ENCODE assay signal across 9 cellular contexts in the genomic region with DNA sequence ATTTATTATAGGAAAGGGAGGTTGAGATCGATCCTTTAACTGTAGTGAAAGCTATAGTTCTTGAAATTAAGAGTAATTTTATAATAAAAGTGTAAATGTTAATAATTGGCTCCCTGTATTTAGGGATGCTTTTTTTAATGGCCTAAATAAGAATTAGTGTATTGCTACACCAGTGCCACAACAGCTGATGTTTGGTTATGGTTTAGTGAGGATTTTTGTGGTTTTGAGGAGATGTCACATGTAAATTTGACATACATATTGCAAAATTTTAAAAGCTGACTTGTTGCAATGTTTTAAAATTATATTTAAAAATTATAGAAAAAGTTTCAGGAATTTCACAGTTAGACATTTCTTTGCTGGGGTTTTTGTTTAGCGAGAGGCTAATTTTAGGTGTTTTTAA. TPM values are rescaled to one million over a fixed set of nuclear protein-coding genes. Genes with fewer than 3 reads are reported as not detected.
DNase-seq lines count a peak whose midpoint lies in the region; ATAC-seq, FAIRE-seq and TF ChIP-seq lines count a peak whose summit lies in the region.
"Had no signal": no experiment of that assay in that cellular context is flagged by ENCODE, and none has a peak within 500 bp of the region (broad histone marks: within the 10 kb centered on the region; RNA-seq: fewer than 3 reads in every experiment).

No MANE protein-coding gene starts in this region.

- TF ChIP-seq POLR2A in heart left ventricle (IDR thresholded peaks at IDR 0.05) (no peak), right lobe of liver (IDR thresholded peaks at IDR 0.05) (no peak), vagina (IDR thresholded peaks at IDR 0.05) (no peak)

- H3K27me3 ChIP-seq in heart left ventricle (no peaks in the 10 kb centered on the region), right lobe of liver (no peaks in the 10 kb centered on the region), vagina (no peaks in the 10 kb centered on the region), small intestine (ENCODE audit: control insufficient read depth in 2 of 2, insufficient read depth in 2 of 2, low read length in 2 of 2) (no peaks in the 10 kb centered on the region)

- H3K4me3 Mint-ChIP-seq in activated naive CD8-positive, alpha-beta T cell treated with anti-CD3 and anti-CD28 coated beads, Interleukin-2, amount 10 ng/mL, durations not matched to agents 7 days and 5 days, result peak overlapping the region; percentile 87

- H3K36me3 ChIP-seq in heart left ventricle, result peaks cover 0 to 7% (median 0%) of the 10 kb centered on the region in 9 donors
- no peaks in the 10 kb centered on the region for H3K36me3 ChIP-seq in right lobe of liver
- H3K36me3 ChIP-seq in vagina, result no peaks in the 10 kb centered on the region
- H3K36me3 ChIP-seq in small intestine (ENCODE audit: control insufficient read depth in 2 of 2, insufficient read depth in 2 of 2, low read length in 2 of 2), result no peaks in the 10 kb centered on the region

- peak overlapping the region; percentile 71 to 92 (median 86) for H3K4me3 ChIP-seq in heart left ventricle
- H3K4me3 ChIP-seq in right lobe of liver, result peak overlapping the region; percentile 79 to 86 (median 83)
- H3K4me3 ChIP-seq in vagina, result peak overlapping the region; percentile 74 to 84
- H3K4me3 ChIP-seq in small intestine (ENCODE audit: low read depth in 1 of 2, low read length in 2 of 2), result peak overlapping the region in 1 of 2 donors; percentile 65

- H3K9me3 Mint-ChIP-seq in activated naive CD8-positive, alpha-beta T cell treated with anti-CD3 and anti-CD28 coated beads, Interleukin-2, amount 10 ng/mL, durations not matched to agents 7 days and 5 days, result no peaks in the 10 kb centered on the region

- no peaks in the 10 kb centered on the region for H3K27me3 Mint-ChIP-seq in activated naive CD8-positive, alpha-beta T cell treated with anti-CD3 and anti-CD28 coated beads, Interleukin-2, amount 10 ng/mL, durations not matched to agents 7 days and 5 days

- ATAC-seq in heart left ventricle (no peak), Right ventricle myocardium superior (ENCODE audit: poor library complexity) (no peak), right lobe of liver (no peak), GM21737 (IDR thresholded peaks at IDR 0.05; ENCODE audit: unreplicated experiment) (no peak)
- ATAC-seq in activated naive CD8-positive, alpha-beta T cell treated with anti-CD3 and anti-CD28 coated beads, Interleukin-2, amount 10 ng/mL, durations not matched to agents 7 days and 5 days (ENCODE audit: low read depth), result no peak

- 17 to 26% (median 23%) methylated on average over 2 of the region's 2 CpGs for WGBS in heart left ventricle, 4 donors
- WGBS in right lobe of liver (ENCODE audit: insufficient coverage, low coverage, low lambda C conversion rate, missing lambda C conversion rate), result 37% methylated on average over 2 of the region's 2 CpGs
- WGBS in small intestine, 3 donors, result 13 to 33% (median 22%) methylated on average over 2 of the region's 2 CpGs

- POLR2A ChIA-PET in activated naive CD8-positive, alpha-beta T cell treated with anti-CD3 and anti-CD28 coated beads, Interleukin-2, amount 10 ng/mL, durations not matched to agents 7 days and 5 days (lab: Charles Lee), result interaction anchor here (1.0 to 1.1 kb wide), 2 partner anchors 84 to 133 kb away, joined by 3 read pairs; no protein-coding TSS in a partner anchor

- no peak overlapping the region for H3K27ac Mint-ChIP-seq in activated naive CD8-positive, alpha-beta T cell treated with anti-CD3 and anti-CD28 coated beads, Interleukin-2, amount 10 ng/mL, durations not matched to agents 7 days and 5 days

- H3K4me1 Mint-ChIP-seq in activated naive CD8-positive, alpha-beta T cell treated with anti-CD3 and anti-CD28 coated beads, Interleukin-2, amount 10 ng/mL, durations not matched to agents 7 days and 5 days, result peaks cover 39% of the 10 kb centered on the region

- H3K36me3 Mint-ChIP-seq in activated naive CD8-positive, alpha-beta T cell treated with anti-CD3 and anti-CD28 coated beads, Interleukin-2, amount 10 ng/mL, durations not matched to agents 7 days and 5 days, result peaks cover 12% of the 10 kb centered on the region

- intact Hi-C loops in heart left ventricle (cut with DNase I), result loop anchor here in 9 of 10 donors (2.0 to 10.0 kb wide), 12 partner anchors 39 to 187 kb away; no protein-coding TSS in a partner anchor
- intact Hi-C loops in Right ventricle myocardium superior (cut with DNase I), result loop anchor here (5.0 kb wide), 1 partner anchor 85 kb away; no protein-coding TSS in a partner anchor
- intact Hi-C loops in right lobe of liver (cut with DNase I), result loop anchor here in 1 of 2 donors (5.0 kb wide), 1 partner anchor 85 kb away; no protein-coding TSS in a partner anchor
- intact Hi-C loops in vagina (cut with DNase I), result loop anchor here (5.0 to 10.0 kb wide), 2 partner anchors 83 to 135 kb away; partner anchors contain the start of genes EIF2A and SERP1

- FAIRE-seq in small intestine (lab: Jason Lieb, UNC), result no peak

- no peak for DNase-seq in heart left ventricle
- DNase-seq in Right ventricle myocardium superior, result no peak
- DNase-seq in activated naive CD8-positive, alpha-beta T cell treated with anti-CD3 and anti-CD28 coated beads, Interleukin-2, amount 10 ng/mL, durations not matched to agents 7 days and 5 days, result no peak
- no peak for DNase-seq in right lobe of liver
- no peak for DNase-seq in vagina (ENCODE audit: extremely low spot score in 2 of 2)
- no peak for DNase-seq in NCI-H226
- DNase-seq in small intestine, result no peak
- DNase-seq: DMS79 had no signal

- H3K9me3 ChIP-seq in heart left ventricle, result no peaks in the 10 kb centered on the region
- H3K9me3 ChIP-seq in right lobe of liver, result no peaks in the 10 kb centered on the region
- H3K9me3 ChIP-seq in vagina, result no peaks in the 10 kb centered on the region
- no peaks in the 10 kb centered on the region for H3K9me3 ChIP-seq in small intestine (ENCODE audit: control insufficient read depth, low read depth)

- H3K27ac ChIP-seq in heart left ventricle (peak overlapping the region in 7 of 12 donors; percentile 99 to 100 (median 99)), right lobe of liver (peak overlapping the region in 2 of 3 donors; percentile 22 to 37), vagina (peak overlapping the region; percentile 99), small intestine (ENCODE audit: low read depth in 1 of 2, low read length in 1 of 2) (no peak overlapping the region)

- H3K4me1 ChIP-seq in heart left ventricle (peaks cover 0 to 61% (median 41%) of the 10 kb centered on the region in 12 donors), right lobe of liver (peaks cover 0 to 32% (median 10%) of the 10 kb centered on the region in 4 donors), vagina (peaks cover 64% of the 10 kb centered on the region), small intestine (ENCODE audit: control insufficient read depth in 2 of 2, insufficient read depth in 1 of 2, low read depth in 1 of 2, low read length in 1 of 2) (peaks cover 0 to 7% of the 10 kb centered on the region in 2 donors)

- TF ChIP-seq CTCF in heart left ventricle (IDR thresholded peaks at IDR 0.05) (no peak), right lobe of liver (IDR thresholded peaks at IDR 0.05) (no peak), vagina (IDR thresholded peaks at IDR 0.05) (no peak)

RNA-seq across cellular contexts. Expression of gene TSC22D2, which starts 3.9 kb away (rescaled TPM):
- total RNA-seq in heart left ventricle, result 10 to 100 TPM; 12.7 to 55.8 (median 32.6) TPM
- 10 to 100 TPM; 11.5 to 22.6 TPM for polyA plus RNA-seq in heart left ventricle
- total RNA-seq in Right ventricle myocardium superior, result 15.9 TPM
- total RNA-seq in activated naive CD8-positive, alpha-beta T cell treated with anti-CD3 and anti-CD28 coated beads, Interleukin-2, amount 10 ng/mL, durations not matched to agents 7 days and 5 days, result 10 to 100 TPM; 15.5 to 15.8 TPM
- total RNA-seq in right lobe of liver, result 10 to 100 TPM; 10.3 to 30.4 (median 13.2) TPM
- total RNA-seq in vagina, result 35.6 TPM
- 1 to 10 TPM; 5.9 to 8.5 (median 6.5) TPM for polyA plus RNA-seq in small intestine

Comparison
In these comparisons a context has a peak if more than half of its experiments do, and no peak if none do; other contexts are left out.
1. H3K27ac ChIP-seq: peak in heart left ventricle (7 of 12), right lobe of liver (2 of 3) and vagina (single experiment); none in small intestine (0 of 2).